ENCODE assay signal across 2 cellular contexts in the genomic region with DNA sequence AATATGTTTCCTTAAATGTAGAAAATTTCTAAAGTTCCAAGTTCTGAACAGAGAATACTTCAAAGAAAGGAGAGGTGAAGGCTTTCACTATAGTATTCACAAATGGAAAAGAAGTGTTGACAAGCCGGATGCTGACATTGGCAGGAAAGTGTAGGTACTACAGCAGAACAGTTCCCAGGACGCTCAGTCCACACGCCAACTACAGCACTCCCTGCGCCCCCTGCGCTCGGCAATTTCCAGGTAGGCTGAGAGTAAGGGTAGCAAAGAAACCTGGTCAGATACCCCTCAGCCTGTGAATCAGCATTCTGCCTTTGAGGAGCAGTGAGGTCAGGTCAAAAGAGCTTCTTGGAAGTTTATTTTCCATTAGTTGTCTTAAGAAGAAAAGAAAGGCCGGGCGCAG.
TF ChIP-seq lines count a peak whose summit lies in the region.

No MANE protein-coding gene starts in this region.

TF ChIP-seq in HepG2, 621 proteins besides CTCF, POLR2A, EP300 and RAD21 (continued from another document):
- no peak for TF ChIP-seq TP53 (CRISPR knock-in tag; conservative IDR thresholded peaks at IDR 0.05)
- TF ChIP-seq EED (CRISPR knock-in tag; IDR thresholded peaks at IDR 0.05): no peak
- no peak for TF ChIP-seq SCMH1 (CRISPR knock-in tag; IDR thresholded peaks at IDR 0.05; ENCODE audit: borderline replicate concordance)
- TF ChIP-seq ZNF891 (CRISPR knock-in tag; IDR thresholded peaks at IDR 0.05): no peak
- no peak for TF ChIP-seq ZNF331 (CRISPR knock-in tag; IDR thresholded peaks at IDR 0.05)
- TF ChIP-seq, protein P1, sequence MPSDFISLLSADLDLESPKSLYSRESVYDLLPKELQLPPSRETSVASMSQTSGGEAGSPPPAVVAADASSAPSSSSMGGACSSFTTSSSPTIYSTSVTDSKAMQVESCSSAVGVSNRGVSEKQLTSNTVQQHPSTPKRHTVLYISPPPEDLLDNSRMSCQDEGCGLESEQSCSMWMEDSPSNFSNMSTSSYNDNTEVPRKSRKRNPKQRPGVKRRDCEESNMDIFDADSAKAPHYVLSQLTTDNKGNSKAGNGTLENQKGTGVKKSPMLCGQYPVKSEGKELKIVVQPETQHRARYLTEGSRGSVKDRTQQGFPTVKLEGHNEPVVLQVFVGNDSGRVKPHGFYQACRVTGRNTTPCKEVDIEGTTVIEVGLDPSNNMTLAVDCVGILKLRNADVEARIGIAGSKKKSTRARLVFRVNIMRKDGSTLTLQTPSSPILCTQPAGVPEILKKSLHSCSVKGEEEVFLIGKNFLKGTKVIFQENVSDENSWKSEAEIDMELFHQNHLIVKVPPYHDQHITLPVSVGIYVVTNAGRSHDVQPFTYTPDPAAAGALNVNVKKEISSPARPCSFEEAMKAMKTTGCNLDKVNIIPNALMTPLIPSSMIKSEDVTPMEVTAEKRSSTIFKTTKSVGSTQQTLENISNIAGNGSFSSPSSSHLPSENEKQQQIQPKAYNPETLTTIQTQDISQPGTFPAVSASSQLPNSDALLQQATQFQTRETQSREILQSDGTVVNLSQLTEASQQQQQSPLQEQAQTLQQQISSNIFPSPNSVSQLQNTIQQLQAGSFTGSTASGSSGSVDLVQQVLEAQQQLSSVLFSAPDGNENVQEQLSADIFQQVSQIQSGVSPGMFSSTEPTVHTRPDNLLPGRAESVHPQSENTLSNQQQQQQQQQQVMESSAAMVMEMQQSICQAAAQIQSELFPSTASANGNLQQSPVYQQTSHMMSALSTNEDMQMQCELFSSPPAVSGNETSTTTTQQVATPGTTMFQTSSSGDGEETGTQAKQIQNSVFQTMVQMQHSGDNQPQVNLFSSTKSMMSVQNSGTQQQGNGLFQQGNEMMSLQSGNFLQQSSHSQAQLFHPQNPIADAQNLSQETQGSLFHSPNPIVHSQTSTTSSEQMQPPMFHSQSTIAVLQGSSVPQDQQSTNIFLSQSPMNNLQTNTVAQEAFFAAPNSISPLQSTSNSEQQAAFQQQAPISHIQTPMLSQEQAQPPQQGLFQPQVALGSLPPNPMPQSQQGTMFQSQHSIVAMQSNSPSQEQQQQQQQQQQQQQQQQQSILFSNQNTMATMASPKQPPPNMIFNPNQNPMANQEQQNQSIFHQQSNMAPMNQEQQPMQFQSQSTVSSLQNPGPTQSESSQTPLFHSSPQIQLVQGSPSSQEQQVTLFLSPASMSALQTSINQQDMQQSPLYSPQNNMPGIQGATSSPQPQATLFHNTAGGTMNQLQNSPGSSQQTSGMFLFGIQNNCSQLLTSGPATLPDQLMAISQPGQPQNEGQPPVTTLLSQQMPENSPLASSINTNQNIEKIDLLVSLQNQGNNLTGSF (CRISPR knock-in tag; IDR thresholded peaks at IDR 0.05): no peak
- no peak for TF ChIP-seq ZNF563 (CRISPR knock-in tag; IDR thresholded peaks at IDR 0.05)
- TF ChIP-seq, protein P2, sequence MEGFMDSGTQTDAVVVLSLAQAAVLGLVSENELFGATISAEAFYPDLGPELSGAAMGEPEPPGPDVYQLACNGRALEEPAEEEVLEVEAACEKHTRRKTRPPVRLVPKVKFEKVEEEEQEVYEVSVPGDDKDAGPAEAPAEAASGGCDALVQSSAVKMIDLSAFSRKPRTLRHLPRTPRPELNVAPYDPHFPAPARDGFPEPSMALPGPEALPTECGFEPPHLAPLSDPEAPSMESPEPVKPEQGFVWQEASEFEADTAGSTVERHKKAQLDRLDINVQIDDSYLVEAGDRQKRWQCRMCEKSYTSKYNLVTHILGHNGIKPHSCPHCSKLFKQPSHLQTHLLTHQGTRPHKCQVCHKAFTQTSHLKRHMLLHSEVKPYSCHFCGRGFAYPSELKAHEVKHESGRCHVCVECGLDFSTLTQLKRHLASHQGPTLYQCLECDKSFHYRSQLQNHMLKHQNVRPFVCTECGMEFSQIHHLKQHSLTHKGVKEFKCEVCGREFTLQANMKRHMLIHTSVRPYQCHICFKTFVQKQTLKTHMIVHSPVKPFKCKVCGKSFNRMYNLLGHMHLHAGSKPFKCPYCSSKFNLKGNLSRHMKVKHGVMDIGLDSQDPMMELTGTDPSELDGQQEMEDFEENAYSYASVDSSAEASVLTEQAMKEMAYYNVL (CRISPR knock-in tag; IDR thresholded peaks at IDR 0.05; ENCODE audit: borderline replicate concordance): no peak
- TF ChIP-seq ZNF790 (CRISPR knock-in tag; IDR thresholded peaks at IDR 0.05; ENCODE audit: borderline replicate concordance): no peak
- TF ChIP-seq NR1H2 (CRISPR knock-in tag; IDR thresholded peaks at IDR 0.05; ENCODE audit: borderline replicate concordance, low read depth): no peak
- no peak for TF ChIP-seq CHD4 (IDR thresholded peaks at IDR 0.05; ENCODE audit: borderline replicate concordance, low read length)
- TF ChIP-seq MED8 (CRISPR knock-in tag; IDR thresholded peaks at IDR 0.05; ENCODE audit: insufficient replicate concordance): no peak

TF ChIP-seq in WTC11, 78 proteins besides CTCF, POLR2A, EP300 and RAD21 (continued from another document):
- TF ChIP-seq, protein P3, sequence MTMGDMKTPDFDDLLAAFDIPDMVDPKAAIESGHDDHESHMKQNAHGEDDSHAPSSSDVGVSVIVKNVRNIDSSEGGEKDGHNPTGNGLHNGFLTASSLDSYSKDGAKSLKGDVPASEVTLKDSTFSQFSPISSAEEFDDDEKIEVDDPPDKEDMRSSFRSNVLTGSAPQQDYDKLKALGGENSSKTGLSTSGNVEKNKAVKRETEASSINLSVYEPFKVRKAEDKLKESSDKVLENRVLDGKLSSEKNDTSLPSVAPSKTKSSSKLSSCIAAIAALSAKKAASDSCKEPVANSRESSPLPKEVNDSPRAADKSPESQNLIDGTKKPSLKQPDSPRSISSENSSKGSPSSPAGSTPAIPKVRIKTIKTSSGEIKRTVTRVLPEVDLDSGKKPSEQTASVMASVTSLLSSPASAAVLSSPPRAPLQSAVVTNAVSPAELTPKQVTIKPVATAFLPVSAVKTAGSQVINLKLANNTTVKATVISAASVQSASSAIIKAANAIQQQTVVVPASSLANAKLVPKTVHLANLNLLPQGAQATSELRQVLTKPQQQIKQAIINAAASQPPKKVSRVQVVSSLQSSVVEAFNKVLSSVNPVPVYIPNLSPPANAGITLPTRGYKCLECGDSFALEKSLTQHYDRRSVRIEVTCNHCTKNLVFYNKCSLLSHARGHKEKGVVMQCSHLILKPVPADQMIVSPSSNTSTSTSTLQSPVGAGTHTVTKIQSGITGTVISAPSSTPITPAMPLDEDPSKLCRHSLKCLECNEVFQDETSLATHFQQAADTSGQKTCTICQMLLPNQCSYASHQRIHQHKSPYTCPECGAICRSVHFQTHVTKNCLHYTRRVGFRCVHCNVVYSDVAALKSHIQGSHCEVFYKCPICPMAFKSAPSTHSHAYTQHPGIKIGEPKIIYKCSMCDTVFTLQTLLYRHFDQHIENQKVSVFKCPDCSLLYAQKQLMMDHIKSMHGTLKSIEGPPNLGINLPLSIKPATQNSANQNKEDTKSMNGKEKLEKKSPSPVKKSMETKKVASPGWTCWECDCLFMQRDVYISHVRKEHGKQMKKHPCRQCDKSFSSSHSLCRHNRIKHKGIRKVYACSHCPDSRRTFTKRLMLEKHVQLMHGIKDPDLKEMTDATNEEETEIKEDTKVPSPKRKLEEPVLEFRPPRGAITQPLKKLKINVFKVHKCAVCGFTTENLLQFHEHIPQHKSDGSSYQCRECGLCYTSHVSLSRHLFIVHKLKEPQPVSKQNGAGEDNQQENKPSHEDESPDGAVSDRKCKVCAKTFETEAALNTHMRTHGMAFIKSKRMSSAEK (CRISPR knock-in tag; IDR thresholded peaks at IDR 0.05; ENCODE audit: borderline replicate concordance): no peak
- no peak for TF ChIP-seq JAZF1 (CRISPR knock-in tag; IDR thresholded peaks at IDR 0.05)
TF ChIP-seq in WTC11: peak in this region for 0.
